Comparison of ENCODE assay signal across 9 cellular contexts in genomic region chr6:83057705-83058321, GRCh38. TPM values are rescaled to one million over a fixed set of nuclear protein-coding genes. Genes with fewer than 3 reads are reported as not detected.
DNase-seq lines count a peak whose midpoint lies in the region; ATAC-seq and TF ChIP-seq lines count a peak whose summit lies in the region.
"Had no signal": no experiment of that assay in that cellular context is flagged by ENCODE, and none has a peak within 500 bp of the region (broad histone marks: within the 10 kb centered on the region; RNA-seq: fewer than 3 reads in every experiment).

No MANE protein-coding gene starts in this region.

- no peak overlapping the region for H2AFZ ChIP-seq in OCI-LY1 (ENCODE audit: low read length)

- H3K4me1 ChIP-seq in OCI-LY1 (ENCODE audit: insufficient read depth, low read length, severe bottlenecking) (peaks cover 11% of the 10 kb centered on the region), lung (ENCODE audit: control insufficient read depth in 2 of 2, insufficient read depth in 2 of 2, low read length in 2 of 2) (no peaks in the 10 kb centered on the region)

- ATAC-seq in activated CD4-positive, alpha-beta T cell treated with anti-CD3 and anti-CD28 coated beads for 36 hours: peak; percentile 65
- ATAC-seq in GM21360 (IDR thresholded peaks at IDR 0.05; ENCODE audit: unreplicated experiment) (peak; percentile 89), HG03460 (IDR thresholded peaks at IDR 0.05; ENCODE audit: unreplicated experiment) (peak; percentile 68), lung (ENCODE audit: insufficient read depth, low FRiP score) (peak; percentile 65)

- H3K36me3 ChIP-seq in OCI-LY1 (ENCODE audit: insufficient read depth, low read length) (peaks cover 45% of the 10 kb centered on the region; the same call in 1 of the 2 replicates), lung (ENCODE audit: control insufficient read depth in 2 of 2, insufficient read depth in 2 of 2, low read length in 2 of 2) (peaks cover 0 to 6% of the 10 kb centered on the region in 2 donors)

- H3K27ac ChIP-seq in OCI-LY1 (ENCODE audit: low read depth, low read length, poor library complexity, severe bottlenecking) (no peak overlapping the region), lung (ENCODE audit: low read depth in 1 of 2, low read length in 1 of 2) (no peak overlapping the region)

- CTCF ChIA-PET in activated CD4-positive, alpha-beta T cell treated with anti-CD3 and anti-CD28 coated beads for 36 hours (lab: Charles Lee): interaction anchor here (0.6 to 6.5 kb wide), 9 partner anchors 8 to 791 kb away, joined by 3 to 48 read pairs (median 4); partner anchors contain the start of genes DOP1A, TPBG and UBE3D

- H3K9me2 ChIP-seq in OCI-LY1 (ENCODE audit: low read depth, low read length): no peaks in the 10 kb centered on the region

- DNase-seq in activated CD4-positive, alpha-beta T cell treated with anti-CD3 and anti-CD28 coated beads for 36 hours: peak; percentile 40
- DNase-seq in activated CD4-positive, alpha-beta T cell treated with anti-CD3 and anti-CD28 coated beads, Interleukin-2, amount 50 U/mL, for 4 hours: no peak
- DNase-seq in chondrocyte (ENCODE audit: low spot score): no peak
- no peak for DNase-seq in lung (ENCODE audit: low spot score)
- DNase-seq in activated T-helper 1 cell treated with anti-CD3 and anti-CD28 coated beads, Interleukin-12 subunit alpha, Interleukin-12 subunit beta, Interleukin-2, Interleukin-4 antibody, amounts not matched to agents 30 ng/mL and 10 ng/mL and 1 ng/mL, durations not matched to agents 14 hours and 24 hours and 36 hours (ENCODE audit: low spot score): no peak

- H3F3A ChIP-seq in OCI-LY1 (ENCODE audit: insufficient read depth, low read length): no peaks in the 10 kb centered on the region

- H3K27me3 ChIP-seq in OCI-LY1 (ENCODE audit: insufficient read depth, low read length) (no peaks in the 10 kb centered on the region), lung (ENCODE audit: control insufficient read depth, insufficient read depth) (no peaks in the 10 kb centered on the region)

- H4K20me1 ChIP-seq in OCI-LY1 (ENCODE audit: insufficient read depth, low read length): no peaks in the 10 kb centered on the region

- peaks cover 25% of the 10 kb centered on the region for H3K36me3 Mint-ChIP-seq in activated CD4-positive, alpha-beta T cell treated with anti-CD3 and anti-CD28 coated beads for 36 hours (ENCODE audit: low read depth)
- H3K36me3 Mint-ChIP-seq in chondrocyte (ENCODE audit: low read depth): peaks cover 10% of the 10 kb centered on the region
- peaks cover 5% of the 10 kb centered on the region for H3K36me3 Mint-ChIP-seq in activated T-helper 1 cell treated with anti-CD3 and anti-CD28 coated beads, Interleukin-12 subunit alpha, Interleukin-12 subunit beta, Interleukin-2, Interleukin-4 antibody, amounts not matched to agents 30 ng/mL and 10 ng/mL and 1 ng/mL, durations not matched to agents 14 hours and 24 hours and 36 hours (ENCODE audit: low read depth)

- H3K27ac Mint-ChIP-seq in activated CD4-positive, alpha-beta T cell treated with anti-CD3 and anti-CD28 coated beads for 36 hours: no peak overlapping the region
- no peak overlapping the region for H3K27ac Mint-ChIP-seq in chondrocyte (ENCODE audit: unreplicated experiment)
- no peak overlapping the region for H3K27ac Mint-ChIP-seq in activated T-helper 1 cell treated with anti-CD3 and anti-CD28 coated beads, Interleukin-12 subunit alpha, Interleukin-12 subunit beta, Interleukin-2, Interleukin-4 antibody, amounts not matched to agents 30 ng/mL and 10 ng/mL and 1 ng/mL, durations not matched to agents 14 hours and 24 hours and 36 hours
- H3K27ac Mint-ChIP-seq: stimulated activated naive CD8-positive, alpha-beta T cell treated with anti-CD3 and anti-CD28 coated beads, Interleukin-15, Interleukin-2, amounts not matched to agents 100 ng/mL and 50 ng/mL, for 24 hours had no signal

- no peaks in the 10 kb centered on the region for H3K79me2 ChIP-seq in OCI-LY1 (ENCODE audit: insufficient read depth, low read length)

- H3K4me1 Mint-ChIP-seq in activated CD4-positive, alpha-beta T cell treated with anti-CD3 and anti-CD28 coated beads for 36 hours: peaks cover 3% of the 10 kb centered on the region
- peaks cover 5% of the 10 kb centered on the region for H3K4me1 Mint-ChIP-seq in chondrocyte (ENCODE audit: low read depth)
- peaks cover 12% of the 10 kb centered on the region for H3K4me1 Mint-ChIP-seq in activated T-helper 1 cell treated with anti-CD3 and anti-CD28 coated beads, Interleukin-12 subunit alpha, Interleukin-12 subunit beta, Interleukin-2, Interleukin-4 antibody, amounts not matched to agents 30 ng/mL and 10 ng/mL and 1 ng/mL, durations not matched to agents 14 hours and 24 hours and 36 hours (ENCODE audit: low read depth)

- no peaks in the 10 kb centered on the region for H3K27me3 Mint-ChIP-seq in activated CD4-positive, alpha-beta T cell treated with anti-CD3 and anti-CD28 coated beads for 36 hours
- no peaks in the 10 kb centered on the region for H3K27me3 Mint-ChIP-seq in chondrocyte (ENCODE audit: low read depth)
- H3K27me3 Mint-ChIP-seq in activated T-helper 1 cell treated with anti-CD3 and anti-CD28 coated beads, Interleukin-12 subunit alpha, Interleukin-12 subunit beta, Interleukin-2, Interleukin-4 antibody, amounts not matched to agents 30 ng/mL and 10 ng/mL and 1 ng/mL, durations not matched to agents 14 hours and 24 hours and 36 hours (ENCODE audit: insufficient read depth): no peaks in the 10 kb centered on the region
- H3K27me3 Mint-ChIP-seq: stimulated activated naive CD8-positive, alpha-beta T cell treated with anti-CD3 and anti-CD28 coated beads, Interleukin-15, Interleukin-2, amounts not matched to agents 100 ng/mL and 50 ng/mL, for 24 hours had no signal

- peak; percentile 79 for TF ChIP-seq CTCF in OCI-LY1 (IDR thresholded peaks at IDR 0.05; ENCODE audit: low read length)
- TF ChIP-seq CTCF in chondrocyte (IDR thresholded peaks at IDR 0.05): peak; percentile 90
- peak; percentile 31 for TF ChIP-seq CTCF in lung (IDR thresholded peaks at IDR 0.05; ENCODE audit: control extremely low read depth, extremely low read depth)

- intact Hi-C loops in activated CD4-positive, alpha-beta T cell treated with anti-CD3 and anti-CD28 coated beads for 36 hours (cut with DNase I, micrococcal nuclease): loop anchor here (1.0 to 10.0 kb wide), 2 partner anchors 693 to 806 kb away; partner anchors contain the start of gene TPBG (in 1 of the 2)
- intact Hi-C loops in activated T-helper 1 cell treated with anti-CD3 and anti-CD28 coated beads, Interleukin-12 subunit alpha, Interleukin-12 subunit beta, Interleukin-2, Interleukin-4 antibody, amounts not matched to agents 30 ng/mL and 10 ng/mL and 1 ng/mL, durations not matched to agents 14 hours and 24 hours and 36 hours (cut with micrococcal nuclease): no loop called here

- H3K9me3 ChIP-seq in OCI-LY1 (ENCODE audit: low read length): no peaks in the 10 kb centered on the region
- no peaks in the 10 kb centered on the region for H3K9me3 ChIP-seq in lung (ENCODE audit: control insufficient read depth in 2 of 2, insufficient read depth in 1 of 2, low read length in 1 of 2)

- POLR2A ChIA-PET in activated CD4-positive, alpha-beta T cell treated with anti-CD3 and anti-CD28 coated beads for 36 hours (lab: Charles Lee): no interaction called here

- no peaks in the 10 kb centered on the region for H3K9me3 Mint-ChIP-seq in activated CD4-positive, alpha-beta T cell treated with anti-CD3 and anti-CD28 coated beads for 36 hours (ENCODE audit: low read depth)
- no peaks in the 10 kb centered on the region for H3K9me3 Mint-ChIP-seq in chondrocyte (ENCODE audit: low read depth)
- no peaks in the 10 kb centered on the region for H3K9me3 Mint-ChIP-seq in activated T-helper 1 cell treated with anti-CD3 and anti-CD28 coated beads, Interleukin-12 subunit alpha, Interleukin-12 subunit beta, Interleukin-2, Interleukin-4 antibody, amounts not matched to agents 30 ng/mL and 10 ng/mL and 1 ng/mL, durations not matched to agents 14 hours and 24 hours and 36 hours
- H3K9me3 Mint-ChIP-seq: stimulated activated naive CD8-positive, alpha-beta T cell treated with anti-CD3 and anti-CD28 coated beads, Interleukin-15, Interleukin-2, amounts not matched to agents 100 ng/mL and 50 ng/mL, for 24 hours had no signal

- no peak overlapping the region for H3K4me2 ChIP-seq in OCI-LY1 (ENCODE audit: low read length)

- no peak overlapping the region for H3K4me3 Mint-ChIP-seq in activated CD4-positive, alpha-beta T cell treated with anti-CD3 and anti-CD28 coated beads for 36 hours
- H3K4me3 Mint-ChIP-seq in chondrocyte (ENCODE audit: unreplicated experiment): no peak overlapping the region
- H3K4me3 Mint-ChIP-seq in activated T-helper 1 cell treated with anti-CD3 and anti-CD28 coated beads, Interleukin-12 subunit alpha, Interleukin-12 subunit beta, Interleukin-2, Interleukin-4 antibody, amounts not matched to agents 30 ng/mL and 10 ng/mL and 1 ng/mL, durations not matched to agents 14 hours and 24 hours and 36 hours: no peak overlapping the region
- H3K4me3 Mint-ChIP-seq: stimulated activated naive CD8-positive, alpha-beta T cell treated with anti-CD3 and anti-CD28 coated beads, Interleukin-15, Interleukin-2, amounts not matched to agents 100 ng/mL and 50 ng/mL, for 24 hours had no signal

- no peak overlapping the region for H3K9ac ChIP-seq in OCI-LY1 (ENCODE audit: low read length)

- H3K4me3 ChIP-seq in OCI-LY1 (ENCODE audit: low read depth, low read length, poor library complexity, severe bottlenecking) (no peak overlapping the region), lung (no peak overlapping the region)

- 44 to 52% methylated on average over 4 of the region's 4 CpGs for whole genome bisulfite sequencing in lung, 2 donors

RNA-seq across cellular contexts. Expression of gene UBE3D, which starts 7.8 kb away (rescaled TPM):
- 1 to 10 TPM; 6.5 to 7.1 TPM for total RNA-seq in activated CD4-positive, alpha-beta T cell treated with anti-CD3 and anti-CD28 coated beads for 36 hours
- total RNA-seq in chondrocyte: 2.5 to 3.4 TPM (median 3.0 TPM) in 3 replicates
- total RNA-seq in lung: 10 to 100 TPM in 1 of 2 donors, 1 to 10 TPM in 1; 7.2 to 21.2 TPM
- 1 to 10 TPM; 2.8 to 5.8 TPM for polyA plus RNA-seq in lung
- 8.3 and 8.6 TPM in 2 replicates for total RNA-seq in activated T-helper 1 cell treated with anti-CD3 and anti-CD28 coated beads, Interleukin-12 subunit alpha, Interleukin-12 subunit beta, Interleukin-2, Interleukin-4 antibody, amounts not matched to agents 30 ng/mL and 10 ng/mL and 1 ng/mL, durations not matched to agents 14 hours and 24 hours and 36 hours

RNA-seq across cellular contexts. Expression of gene DOP1A, which starts 9.7 kb away (rescaled TPM):
- 1 to 10 TPM; 5.4 to 7.3 TPM for total RNA-seq in activated CD4-positive, alpha-beta T cell treated with anti-CD3 and anti-CD28 coated beads for 36 hours
- total RNA-seq in chondrocyte: 17.8 to 25.1 TPM (median 19.0 TPM) in 3 replicates
- total RNA-seq in lung: 10 to 100 TPM; 20.4 to 64.7 TPM
- polyA plus RNA-seq in lung: 1 to 10 TPM; 5.0 to 5.8 TPM
- 6.7 and 7.1 TPM in 2 replicates for total RNA-seq in activated T-helper 1 cell treated with anti-CD3 and anti-CD28 coated beads, Interleukin-12 subunit alpha, Interleukin-12 subunit beta, Interleukin-2, Interleukin-4 antibody, amounts not matched to agents 30 ng/mL and 10 ng/mL and 1 ng/mL, durations not matched to agents 14 hours and 24 hours and 36 hours

Comparison
In these comparisons a context has a peak if more than half of its experiments do, and no peak if none do; other contexts are left out.
1. CTCF ChIP-seq: peak in every context shown above with its lines; median percentile 90 in chondrocyte; 79 in OCI-LY1; 31 in lung.